Comparison of ENCODE assay signal across 2 cellular contexts in the genomic region with DNA sequence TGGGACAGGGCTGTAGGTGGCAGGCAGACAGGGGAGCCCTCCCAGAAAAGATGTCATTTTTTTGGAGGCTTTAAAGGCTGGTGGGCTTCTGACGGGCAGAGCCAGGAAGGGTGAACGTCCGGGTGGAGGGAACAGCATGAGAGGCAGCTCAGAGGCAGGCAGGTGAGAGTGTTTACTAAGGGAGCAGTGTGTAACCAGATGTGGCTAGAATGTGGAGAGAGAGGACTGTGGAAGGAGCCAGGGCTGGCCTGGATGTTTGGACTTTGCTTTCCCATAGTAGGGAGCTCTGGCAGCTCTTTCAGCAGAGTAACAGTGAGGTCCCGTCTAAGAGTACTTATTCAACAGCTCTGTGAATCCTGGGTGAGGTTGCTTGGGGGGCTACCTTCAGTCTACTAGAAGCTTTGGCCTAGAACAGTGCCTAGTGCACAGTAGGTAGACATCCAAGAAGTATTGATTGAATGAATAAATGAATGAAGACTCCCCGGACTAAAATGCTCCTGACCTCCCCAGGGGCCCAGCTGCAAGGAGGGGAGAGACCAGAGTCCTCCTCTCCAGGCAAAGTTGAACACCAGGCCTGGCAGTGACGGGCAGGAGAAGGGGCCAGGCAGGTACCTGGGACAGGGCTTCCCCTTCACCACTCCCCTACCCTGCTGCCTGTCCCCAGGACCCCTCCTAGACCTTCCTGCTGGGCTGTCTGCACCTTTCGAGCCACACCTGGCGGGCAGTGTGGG.
A peak's percentile ranks its signal among the peaks of the same experiment; 100 is the strongest.
TF ChIP-seq lines count a peak whose summit lies in the region.

No MANE protein-coding gene starts in this region.

TF ChIP-seq in HEK293, 187 proteins besides CTCF, POLR2A, EP300 and RAD21:
- TF ChIP-seq, protein P1, sequence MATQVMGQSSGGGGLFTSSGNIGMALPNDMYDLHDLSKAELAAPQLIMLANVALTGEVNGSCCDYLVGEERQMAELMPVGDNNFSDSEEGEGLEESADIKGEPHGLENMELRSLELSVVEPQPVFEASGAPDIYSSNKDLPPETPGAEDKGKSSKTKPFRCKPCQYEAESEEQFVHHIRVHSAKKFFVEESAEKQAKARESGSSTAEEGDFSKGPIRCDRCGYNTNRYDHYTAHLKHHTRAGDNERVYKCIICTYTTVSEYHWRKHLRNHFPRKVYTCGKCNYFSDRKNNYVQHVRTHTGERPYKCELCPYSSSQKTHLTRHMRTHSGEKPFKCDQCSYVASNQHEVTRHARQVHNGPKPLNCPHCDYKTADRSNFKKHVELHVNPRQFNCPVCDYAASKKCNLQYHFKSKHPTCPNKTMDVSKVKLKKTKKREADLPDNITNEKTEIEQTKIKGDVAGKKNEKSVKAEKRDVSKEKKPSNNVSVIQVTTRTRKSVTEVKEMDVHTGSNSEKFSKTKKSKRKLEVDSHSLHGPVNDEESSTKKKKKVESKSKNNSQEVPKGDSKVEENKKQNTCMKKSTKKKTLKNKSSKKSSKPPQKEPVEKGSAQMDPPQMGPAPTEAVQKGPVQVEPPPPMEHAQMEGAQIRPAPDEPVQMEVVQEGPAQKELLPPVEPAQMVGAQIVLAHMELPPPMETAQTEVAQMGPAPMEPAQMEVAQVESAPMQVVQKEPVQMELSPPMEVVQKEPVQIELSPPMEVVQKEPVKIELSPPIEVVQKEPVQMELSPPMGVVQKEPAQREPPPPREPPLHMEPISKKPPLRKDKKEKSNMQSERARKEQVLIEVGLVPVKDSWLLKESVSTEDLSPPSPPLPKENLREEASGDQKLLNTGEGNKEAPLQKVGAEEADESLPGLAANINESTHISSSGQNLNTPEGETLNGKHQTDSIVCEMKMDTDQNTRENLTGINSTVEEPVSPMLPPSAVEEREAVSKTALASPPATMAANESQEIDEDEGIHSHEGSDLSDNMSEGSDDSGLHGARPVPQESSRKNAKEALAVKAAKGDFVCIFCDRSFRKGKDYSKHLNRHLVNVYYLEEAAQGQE (tag by site-specific recombination; IDR thresholded peaks at IDR 0.05): peak; percentile 70
- TF ChIP-seq ZBTB48 (tag by site-specific recombination; IDR thresholded peaks at IDR 0.05) (no peak), ZNF621 (tag by site-specific recombination; IDR thresholded peaks at IDR 0.05) (no peak), KLF8 (tag by site-specific recombination; IDR thresholded peaks at IDR 0.05) (no peak), YY1 (tag by site-specific recombination; IDR thresholded peaks at IDR 0.05) (no peak), ZNF792 (tag by site-specific recombination; IDR thresholded peaks at IDR 0.05) (no peak), SETDB1 (IDR thresholded peaks at IDR 0.05; ENCODE audit: insufficient read length, low read length) (no peak)

TF ChIP-seq in HepG2, 621 proteins besides CTCF, POLR2A, EP300 and RAD21 (continues in another document):
- TF ChIP-seq ZBTB8A (CRISPR knock-in tag; IDR thresholded peaks at IDR 0.05; ENCODE audit: borderline replicate concordance, low read depth): no peak
- TF ChIP-seq, protein P2, sequence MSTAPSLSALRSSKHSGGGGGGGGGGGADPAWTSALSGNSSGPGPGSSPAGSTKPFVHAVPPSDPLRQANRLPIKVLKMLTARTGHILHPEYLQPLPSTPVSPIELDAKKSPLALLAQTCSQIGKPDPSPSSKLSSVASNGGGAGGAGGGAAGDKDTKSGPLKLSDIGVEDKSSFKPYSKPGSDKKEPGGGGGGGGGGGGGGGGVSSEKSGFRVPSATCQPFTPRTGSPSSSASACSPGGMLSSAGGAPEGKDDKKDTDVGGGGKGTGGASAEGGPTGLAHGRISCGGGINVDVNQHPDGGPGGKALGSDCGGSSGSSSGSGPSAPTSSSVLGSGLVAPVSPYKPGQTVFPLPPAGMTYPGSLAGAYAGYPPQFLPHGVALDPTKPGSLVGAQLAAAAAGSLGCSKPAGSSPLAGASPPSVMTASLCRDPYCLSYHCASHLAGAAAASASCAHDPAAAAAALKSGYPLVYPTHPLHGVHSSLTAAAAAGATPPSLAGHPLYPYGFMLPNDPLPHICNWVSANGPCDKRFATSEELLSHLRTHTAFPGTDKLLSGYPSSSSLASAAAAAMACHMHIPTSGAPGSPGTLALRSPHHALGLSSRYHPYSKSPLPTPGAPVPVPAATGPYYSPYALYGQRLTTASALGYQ (CRISPR knock-in tag; IDR thresholded peaks at IDR 0.05): no peak
- TF ChIP-seq, protein P3, sequence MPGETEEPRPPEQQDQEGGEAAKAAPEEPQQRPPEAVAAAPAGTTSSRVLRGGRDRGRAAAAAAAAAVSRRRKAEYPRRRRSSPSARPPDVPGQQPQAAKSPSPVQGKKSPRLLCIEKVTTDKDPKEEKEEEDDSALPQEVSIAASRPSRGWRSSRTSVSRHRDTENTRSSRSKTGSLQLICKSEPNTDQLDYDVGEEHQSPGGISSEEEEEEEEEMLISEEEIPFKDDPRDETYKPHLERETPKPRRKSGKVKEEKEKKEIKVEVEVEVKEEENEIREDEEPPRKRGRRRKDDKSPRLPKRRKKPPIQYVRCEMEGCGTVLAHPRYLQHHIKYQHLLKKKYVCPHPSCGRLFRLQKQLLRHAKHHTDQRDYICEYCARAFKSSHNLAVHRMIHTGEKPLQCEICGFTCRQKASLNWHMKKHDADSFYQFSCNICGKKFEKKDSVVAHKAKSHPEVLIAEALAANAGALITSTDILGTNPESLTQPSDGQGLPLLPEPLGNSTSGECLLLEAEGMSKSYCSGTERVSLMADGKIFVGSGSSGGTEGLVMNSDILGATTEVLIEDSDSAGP (CRISPR knock-in tag; IDR thresholded peaks at IDR 0.05; ENCODE audit: borderline replicate concordance): no peak; the same call in 1 of the 2 replicates
- TF ChIP-seq, protein P4, sequence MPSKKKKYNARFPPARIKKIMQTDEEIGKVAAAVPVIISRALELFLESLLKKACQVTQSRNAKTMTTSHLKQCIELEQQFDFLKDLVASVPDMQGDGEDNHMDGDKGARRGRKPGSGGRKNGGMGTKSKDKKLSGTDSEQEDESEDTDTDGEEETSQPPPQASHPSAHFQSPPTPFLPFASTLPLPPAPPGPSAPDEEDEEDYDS (CRISPR knock-in tag; IDR thresholded peaks at IDR 0.05): no peak
- TF ChIP-seq ZNF737 (CRISPR knock-in tag; IDR thresholded peaks at IDR 0.05; ENCODE audit: borderline replicate concordance): no peak
- TF ChIP-seq, protein P5, sequence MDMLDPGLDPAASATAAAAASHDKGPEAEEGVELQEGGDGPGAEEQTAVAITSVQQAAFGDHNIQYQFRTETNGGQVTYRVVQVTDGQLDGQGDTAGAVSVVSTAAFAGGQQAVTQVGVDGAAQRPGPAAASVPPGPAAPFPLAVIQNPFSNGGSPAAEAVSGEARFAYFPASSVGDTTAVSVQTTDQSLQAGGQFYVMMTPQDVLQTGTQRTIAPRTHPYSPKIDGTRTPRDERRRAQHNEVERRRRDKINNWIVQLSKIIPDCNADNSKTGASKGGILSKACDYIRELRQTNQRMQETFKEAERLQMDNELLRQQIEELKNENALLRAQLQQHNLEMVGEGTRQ (IDR thresholded peaks at IDR 0.05; ENCODE audit: low read depth, low read length): no peak
- TF ChIP-seq, protein P5 (CRISPR knock-in tag; IDR thresholded peaks at IDR 0.05; ENCODE audit: borderline replicate concordance): no peak
- TF ChIP-seq, protein P6, sequence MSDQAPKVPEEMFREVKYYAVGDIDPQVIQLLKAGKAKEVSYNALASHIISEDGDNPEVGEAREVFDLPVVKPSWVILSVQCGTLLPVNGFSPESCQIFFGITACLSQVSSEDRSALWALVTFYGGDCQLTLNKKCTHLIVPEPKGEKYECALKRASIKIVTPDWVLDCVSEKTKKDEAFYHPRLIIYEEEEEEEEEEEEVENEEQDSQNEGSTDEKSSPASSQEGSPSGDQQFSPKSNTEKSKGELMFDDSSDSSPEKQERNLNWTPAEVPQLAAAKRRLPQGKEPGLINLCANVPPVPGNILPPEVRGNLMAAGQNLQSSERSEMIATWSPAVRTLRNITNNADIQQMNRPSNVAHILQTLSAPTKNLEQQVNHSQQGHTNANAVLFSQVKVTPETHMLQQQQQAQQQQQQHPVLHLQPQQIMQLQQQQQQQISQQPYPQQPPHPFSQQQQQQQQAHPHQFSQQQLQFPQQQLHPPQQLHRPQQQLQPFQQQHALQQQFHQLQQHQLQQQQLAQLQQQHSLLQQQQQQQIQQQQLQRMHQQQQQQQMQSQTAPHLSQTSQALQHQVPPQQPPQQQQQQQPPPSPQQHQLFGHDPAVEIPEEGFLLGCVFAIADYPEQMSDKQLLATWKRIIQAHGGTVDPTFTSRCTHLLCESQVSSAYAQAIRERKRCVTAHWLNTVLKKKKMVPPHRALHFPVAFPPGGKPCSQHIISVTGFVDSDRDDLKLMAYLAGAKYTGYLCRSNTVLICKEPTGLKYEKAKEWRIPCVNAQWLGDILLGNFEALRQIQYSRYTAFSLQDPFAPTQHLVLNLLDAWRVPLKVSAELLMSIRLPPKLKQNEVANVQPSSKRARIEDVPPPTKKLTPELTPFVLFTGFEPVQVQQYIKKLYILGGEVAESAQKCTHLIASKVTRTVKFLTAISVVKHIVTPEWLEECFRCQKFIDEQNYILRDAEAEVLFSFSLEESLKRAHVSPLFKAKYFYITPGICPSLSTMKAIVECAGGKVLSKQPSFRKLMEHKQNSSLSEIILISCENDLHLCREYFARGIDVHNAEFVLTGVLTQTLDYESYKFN (CRISPR knock-in tag; conservative IDR thresholded peaks at IDR 0.05): peak; percentile 53; the same call in 1 of the 2 replicates
- no peak for TF ChIP-seq ZSCAN9 (CRISPR knock-in tag; IDR thresholded peaks at IDR 0.05; ENCODE audit: borderline replicate concordance)
- TF ChIP-seq FOXP1 (IDR thresholded peaks at IDR 0.05): peak; percentile 25; the same call in 1 of the 2 replicates
- peak; percentile 63; the same call in 1 of the 2 replicates for TF ChIP-seq FOXP1 (CRISPR knock-in tag; IDR thresholded peaks at IDR 0.05)
- TF ChIP-seq, protein P7, sequence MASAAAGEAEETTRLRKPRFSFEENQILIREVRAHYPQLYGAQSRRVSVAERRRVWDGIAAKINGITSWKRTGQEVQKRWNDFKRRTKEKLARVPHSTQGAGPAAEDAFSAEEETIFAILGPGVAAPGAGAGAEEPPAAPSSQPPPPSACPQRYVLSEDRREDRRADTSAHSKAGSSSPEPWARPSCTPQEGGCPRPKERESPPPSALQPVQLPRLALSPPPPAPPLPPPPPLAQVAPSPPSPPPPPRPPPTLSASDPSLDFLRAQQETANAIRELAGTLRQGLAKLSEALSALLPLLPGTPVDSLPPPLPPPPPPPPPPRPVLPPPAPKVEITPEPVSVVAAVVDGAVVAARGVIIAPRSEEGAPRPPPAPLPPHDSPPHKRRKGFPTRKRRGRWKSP (CRISPR knock-in tag; IDR thresholded peaks at IDR 0.05): no peak
- TF ChIP-seq, protein P8, sequence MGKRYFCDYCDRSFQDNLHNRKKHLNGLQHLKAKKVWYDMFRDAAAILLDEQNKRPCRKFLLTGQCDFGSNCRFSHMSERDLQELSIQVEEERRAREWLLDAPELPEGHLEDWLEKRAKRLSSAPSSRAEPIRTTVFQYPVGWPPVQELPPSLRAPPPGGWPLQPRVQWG (CRISPR knock-in tag; IDR thresholded peaks at IDR 0.05; ENCODE audit: borderline replicate concordance, low read depth): no peak
- TF ChIP-seq, protein P9, sequence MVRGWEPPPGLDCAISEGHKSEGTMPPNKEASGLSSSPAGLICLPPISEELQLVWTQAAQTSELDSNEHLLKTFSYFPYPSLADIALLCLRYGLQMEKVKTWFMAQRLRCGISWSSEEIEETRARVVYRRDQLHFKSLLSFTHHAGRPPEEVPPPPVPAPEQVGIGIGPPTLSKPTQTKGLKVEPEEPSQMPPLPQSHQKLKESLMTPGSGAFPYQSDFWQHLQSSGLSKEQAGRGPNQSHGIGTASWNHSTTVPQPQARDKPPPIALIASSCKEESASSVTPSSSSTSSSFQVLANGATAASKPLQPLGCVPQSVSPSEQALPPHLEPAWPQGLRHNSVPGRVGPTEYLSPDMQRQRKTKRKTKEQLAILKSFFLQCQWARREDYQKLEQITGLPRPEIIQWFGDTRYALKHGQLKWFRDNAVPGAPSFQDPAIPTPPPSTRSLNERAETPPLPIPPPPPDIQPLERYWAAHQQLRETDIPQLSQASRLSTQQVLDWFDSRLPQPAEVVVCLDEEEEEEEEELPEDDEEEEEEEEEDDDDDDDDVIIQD (CRISPR knock-in tag; IDR thresholded peaks at IDR 0.05; ENCODE audit: low read depth): no peak
- no peak for TF ChIP-seq ZNF644 (CRISPR knock-in tag; IDR thresholded peaks at IDR 0.05; ENCODE audit: low read depth)
- 0 out of 2 replicates have a peak, but pooled peaks have one; percentile 18 for TF ChIP-seq RARA (CRISPR knock-in tag; IDR thresholded peaks at IDR 0.05)
- TF ChIP-seq, protein P10, sequence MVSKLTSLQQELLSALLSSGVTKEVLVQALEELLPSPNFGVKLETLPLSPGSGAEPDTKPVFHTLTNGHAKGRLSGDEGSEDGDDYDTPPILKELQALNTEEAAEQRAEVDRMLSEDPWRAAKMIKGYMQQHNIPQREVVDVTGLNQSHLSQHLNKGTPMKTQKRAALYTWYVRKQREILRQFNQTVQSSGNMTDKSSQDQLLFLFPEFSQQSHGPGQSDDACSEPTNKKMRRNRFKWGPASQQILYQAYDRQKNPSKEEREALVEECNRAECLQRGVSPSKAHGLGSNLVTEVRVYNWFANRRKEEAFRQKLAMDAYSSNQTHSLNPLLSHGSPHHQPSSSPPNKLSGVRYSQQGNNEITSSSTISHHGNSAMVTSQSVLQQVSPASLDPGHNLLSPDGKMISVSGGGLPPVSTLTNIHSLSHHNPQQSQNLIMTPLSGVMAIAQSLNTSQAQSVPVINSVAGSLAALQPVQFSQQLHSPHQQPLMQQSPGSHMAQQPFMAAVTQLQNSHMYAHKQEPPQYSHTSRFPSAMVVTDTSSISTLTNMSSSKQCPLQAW (CRISPR knock-in tag; IDR thresholded peaks at IDR 0.05): 0 out of 2 replicates have a peak, but pooled peaks have one; percentile 26
- no peak for TF ChIP-seq ZSCAN20 (CRISPR knock-in tag; IDR thresholded peaks at IDR 0.05; ENCODE audit: borderline replicate concordance)
- no peak for TF ChIP-seq BCL6 (CRISPR knock-in tag; IDR thresholded peaks at IDR 0.05)
- 0 out of 2 replicates have a peak, but pooled peaks have one; percentile 12 for TF ChIP-seq SMC3 (IDR thresholded peaks at IDR 0.05; ENCODE audit: low read length)
- TF ChIP-seq ZFYVE20 (CRISPR knock-in tag; IDR thresholded peaks at IDR 0.05; ENCODE audit: borderline replicate concordance, low read depth): no peak
- TF ChIP-seq CREM (IDR thresholded peaks at IDR 0.05): no peak
- TF ChIP-seq CREM (CRISPR knock-in tag; IDR thresholded peaks at IDR 0.05): no peak
- no peak for TF ChIP-seq ZNF335 (CRISPR knock-in tag; IDR thresholded peaks at IDR 0.05)
- no peak for TF ChIP-seq HHEX (CRISPR knock-in tag; IDR thresholded peaks at IDR 0.05)
- peak; percentile 65; the same call in 1 of the 2 replicates for TF ChIP-seq ZNF205 (CRISPR knock-in tag; IDR thresholded peaks at IDR 0.05)
- TF ChIP-seq, protein P11, sequence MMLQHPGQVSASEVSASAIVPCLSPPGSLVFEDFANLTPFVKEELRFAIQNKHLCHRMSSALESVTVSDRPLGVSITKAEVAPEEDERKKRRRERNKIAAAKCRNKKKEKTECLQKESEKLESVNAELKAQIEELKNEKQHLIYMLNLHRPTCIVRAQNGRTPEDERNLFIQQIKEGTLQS (CRISPR knock-in tag; IDR thresholded peaks at IDR 0.05): no peak
- no peak for TF ChIP-seq ZNF234 (CRISPR knock-in tag; conservative IDR thresholded peaks at IDR 0.05)
- TF ChIP-seq RFX5 (IDR thresholded peaks at IDR 0.05; ENCODE audit: low read depth, low read length): no peak
- TF ChIP-seq ZNF263 (CRISPR knock-in tag; IDR thresholded peaks at IDR 0.05): peak; percentile 59; the same call in 1 of the 2 replicates
- no peak for TF ChIP-seq GATA4 (IDR thresholded peaks at IDR 0.05; ENCODE audit: borderline replicate concordance, low read depth)
